1 cellular context compared by ENCODE assay signal in the genomic region with DNA sequence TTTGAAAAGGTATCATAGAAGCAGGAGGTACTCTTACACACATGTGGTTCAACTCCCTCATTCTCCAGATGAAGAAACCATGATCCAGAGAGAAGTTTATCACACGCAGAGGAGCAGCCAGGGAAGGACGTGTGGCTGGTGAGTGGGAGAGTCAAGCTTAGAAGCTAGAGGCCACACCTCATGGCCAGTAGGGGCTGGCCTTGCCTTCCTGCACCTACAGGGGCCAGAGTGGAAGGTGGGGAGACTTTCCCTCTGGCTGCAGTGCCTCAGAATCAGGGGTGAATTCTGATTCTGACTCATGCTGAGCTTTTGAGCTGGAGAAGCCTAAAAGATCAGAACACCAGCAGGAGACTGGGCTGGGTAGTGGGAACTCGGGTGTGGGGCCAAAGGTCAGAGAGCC.
TF ChIP-seq lines count a peak whose summit lies in the region.

No MANE protein-coding gene starts in this region.

TF ChIP-seq in GM12878, 131 proteins besides CTCF, POLR2A, EP300 and RAD21 (continued from another document):
- TF ChIP-seq, protein P1, sequence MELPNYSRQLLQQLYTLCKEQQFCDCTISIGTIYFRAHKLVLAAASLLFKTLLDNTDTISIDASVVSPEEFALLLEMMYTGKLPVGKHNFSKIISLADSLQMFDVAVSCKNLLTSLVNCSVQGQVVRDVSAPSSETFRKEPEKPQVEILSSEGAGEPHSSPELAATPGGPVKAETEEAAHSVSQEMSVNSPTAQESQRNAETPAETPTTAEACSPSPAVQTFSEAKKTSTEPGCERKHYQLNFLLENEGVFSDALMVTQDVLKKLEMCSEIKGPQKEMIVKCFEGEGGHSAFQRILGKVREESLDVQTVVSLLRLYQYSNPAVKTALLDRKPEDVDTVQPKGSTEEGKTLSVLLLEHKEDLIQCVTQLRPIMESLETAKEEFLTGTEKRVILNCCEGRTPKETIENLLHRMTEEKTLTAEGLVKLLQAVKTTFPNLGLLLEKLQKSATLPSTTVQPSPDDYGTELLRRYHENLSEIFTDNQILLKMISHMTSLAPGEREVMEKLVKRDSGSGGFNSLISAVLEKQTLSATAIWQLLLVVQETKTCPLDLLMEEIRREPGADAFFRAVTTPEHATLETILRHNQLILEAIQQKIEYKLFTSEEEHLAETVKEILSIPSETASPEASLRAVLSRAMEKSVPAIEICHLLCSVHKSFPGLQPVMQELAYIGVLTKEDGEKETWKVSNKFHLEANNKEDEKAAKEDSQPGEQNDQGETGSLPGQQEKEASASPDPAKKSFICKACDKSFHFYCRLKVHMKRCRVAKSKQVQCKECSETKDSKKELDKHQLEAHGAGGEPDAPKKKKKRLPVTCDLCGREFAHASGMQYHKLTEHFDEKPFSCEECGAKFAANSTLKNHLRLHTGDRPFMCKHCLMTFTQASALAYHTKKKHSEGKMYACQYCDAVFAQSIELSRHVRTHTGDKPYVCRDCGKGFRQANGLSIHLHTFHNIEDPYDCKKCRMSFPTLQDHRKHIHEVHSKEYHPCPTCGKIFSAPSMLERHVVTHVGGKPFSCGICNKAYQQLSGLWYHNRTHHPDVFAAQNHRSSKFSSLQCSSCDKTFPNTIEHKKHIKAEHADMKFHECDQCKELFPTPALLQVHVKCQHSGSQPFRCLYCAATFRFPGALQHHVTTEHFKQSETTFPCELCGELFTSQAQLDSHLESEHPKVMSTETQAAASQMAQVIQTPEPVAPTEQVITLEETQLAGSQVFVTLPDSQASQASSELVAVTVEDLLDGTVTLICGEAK (IDR thresholded peaks at IDR 0.05; ENCODE audit: borderline replicate concordance) = no peak
- peak; percentile 21; the same call in 1 of the 2 replicates for TF ChIP-seq IKZF1 (conservative IDR thresholded peaks at IDR 0.05)
- TF ChIP-seq YY1 (IDR thresholded peaks at IDR 0.05; ENCODE audit: low read depth, low read length) = no peak
- TF ChIP-seq, protein P2, sequence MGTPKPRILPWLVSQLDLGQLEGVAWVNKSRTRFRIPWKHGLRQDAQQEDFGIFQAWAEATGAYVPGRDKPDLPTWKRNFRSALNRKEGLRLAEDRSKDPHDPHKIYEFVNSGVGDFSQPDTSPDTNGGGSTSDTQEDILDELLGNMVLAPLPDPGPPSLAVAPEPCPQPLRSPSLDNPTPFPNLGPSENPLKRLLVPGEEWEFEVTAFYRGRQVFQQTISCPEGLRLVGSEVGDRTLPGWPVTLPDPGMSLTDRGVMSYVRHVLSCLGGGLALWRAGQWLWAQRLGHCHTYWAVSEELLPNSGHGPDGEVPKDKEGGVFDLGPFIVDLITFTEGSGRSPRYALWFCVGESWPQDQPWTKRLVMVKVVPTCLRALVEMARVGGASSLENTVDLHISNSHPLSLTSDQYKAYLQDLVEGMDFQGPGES (IDR thresholded peaks at IDR 0.05) = no peak
- TF ChIP-seq ATF7 (IDR thresholded peaks at IDR 0.05; ENCODE audit: low read depth) = no peak
- TF ChIP-seq NR2F1 (conservative IDR thresholded peaks at IDR 0.05) = 0 out of 2 replicates have a peak, but pooled peaks have one; percentile 57
- no peak for TF ChIP-seq NFYA (IDR thresholded peaks at IDR 0.05; ENCODE audit: borderline replicate concordance, low read depth, low read length)
